Comparison of ENCODE assay signal across 27 cellular contexts in genomic region chr12:113224955-113225354, GRCh38. TPM values are rescaled to one million over a fixed set of nuclear protein-coding genes. Genes with fewer than 3 reads are reported as not detected.
DNase-seq lines count a peak whose midpoint lies in the region; ATAC-seq, FAIRE-seq and TF ChIP-seq lines count a peak whose summit lies in the region.
"Had no signal": no experiment of that assay in that cellular context is flagged by ENCODE, and none has a peak within 500 bp of the region (broad histone marks: within the 10 kb centered on the region; RNA-seq: fewer than 3 reads in every experiment).

No MANE protein-coding gene starts in this region.

- H3K9me3 Mint-ChIP-seq in GM23338: no peaks in the 10 kb centered on the region
- H3K9me3 Mint-ChIP-seq: CD4-positive, CD25-positive, alpha-beta regulatory T cell; HFFc6 had no signal

- H3K4me1 Mint-ChIP-seq in GM23338: peaks cover 19% of the 10 kb centered on the region

- H3K36me3 ChIP-seq in HepG2 (replicated peaks in 1 of 2; ENCODE audit: control insufficient read depth in 1 of 2, insufficient read depth in 2 of 2, low read length in 2 of 2) (no peaks in the 10 kb centered on the region), right lobe of liver (peaks cover 0 to 23% (median 3%) of the 10 kb centered on the region in 4 donors), psoas muscle (ENCODE audit: insufficient read depth in 1 of 2, low read depth in 1 of 2) (peaks cover 0 to 12% of the 10 kb centered on the region in 2 donors), vagina (peaks cover 0 to 16% of the 10 kb centered on the region in 2 donors), GM23338 (ENCODE audit: insufficient read depth) (0 out of 2 replicates have a peak, but pooled peaks cover 2% of the 10 kb centered on the region)

- BruUV-seq in HepG2 (replicated peaks; lab: Mats Ljungman, UMichigan): no TSS peak

- H3K27ac ChIP-seq in HepG2 (ENCODE audit: extremely low read length, insufficient read depth, low read length): no peak overlapping the region
- H3K27ac ChIP-seq in right lobe of liver: no peak overlapping the region
- peak overlapping the region; percentile 94 for H3K27ac ChIP-seq in VCaP
- H3K27ac ChIP-seq in psoas muscle: peak overlapping the region; percentile 95
- H3K27ac ChIP-seq in vagina: peak overlapping the region; percentile 9
- H3K27ac ChIP-seq in GM23338 (ENCODE audit: low read depth): no peak overlapping the region
- H3K27ac ChIP-seq: HL-60, KMS-11 had no signal

- H3K4me3 Mint-ChIP-seq in GM23338: no peak overlapping the region
- H3K4me3 Mint-ChIP-seq: B cell; CD4-positive, CD25-positive, alpha-beta regulatory T cell; HFFc6 had no signal

- no peak for TF ChIP-seq CTCF in HepG2 (CRISPR knock-in tag; IDR thresholded peaks at IDR 0.05)
- TF ChIP-seq CTCF in right lobe of liver (IDR thresholded peaks at IDR 0.05): no peak
- no peak for TF ChIP-seq CTCF in VCaP (conservative IDR thresholded peaks at IDR 0.05)
- no peak for TF ChIP-seq CTCF in psoas muscle (IDR thresholded peaks at IDR 0.05)
- TF ChIP-seq CTCF in vagina (IDR thresholded peaks at IDR 0.05): no peak
- TF ChIP-seq CTCF in GM23338 (conservative IDR thresholded peaks at IDR 0.05; ENCODE audit: low read depth in 2 of 2): no peak

- H3K4me1 ChIP-seq in HepG2 (ENCODE audit: insufficient read depth, low read length) (peaks cover 49% of the 10 kb centered on the region), right lobe of liver (peaks cover 0 to 47% (median 5%) of the 10 kb centered on the region in 4 donors), psoas muscle (peaks cover 69% of the 10 kb centered on the region), vagina (peaks cover 54% of the 10 kb centered on the region), GM23338 (ENCODE audit: insufficient read depth) (peaks cover 18% of the 10 kb centered on the region)

- H3K9me3 ChIP-seq in HepG2 (ENCODE audit: low read length) (no peaks in the 10 kb centered on the region), right lobe of liver (no peaks in the 10 kb centered on the region), psoas muscle (no peaks in the 10 kb centered on the region), vagina (no peaks in the 10 kb centered on the region)

- H3K9ac ChIP-seq in HepG2 (ENCODE audit: insufficient read depth, low read depth, low read length): no peak overlapping the region
- H3K9ac ChIP-seq: KMS-11 had no signal

- TF ChIP-seq EP300 in HepG2 (IDR thresholded peaks at IDR 0.05; ENCODE audit: low read depth in 2 of 2, low read length in 2 of 2) (no peak), HepG2 (CRISPR knock-in tag; IDR thresholded peaks at IDR 0.05; ENCODE audit: borderline replicate concordance) (no peak)

- no peak overlapping the region for H3K27ac Mint-ChIP-seq in GM23338
- H3K27ac Mint-ChIP-seq: B cell; CD4-positive, CD25-positive, alpha-beta regulatory T cell; HFFc6 had no signal

- H3K27me3 Mint-ChIP-seq in GM23338 (ENCODE audit: insufficient read depth, low read depth, poor library complexity): peaks cover 7% of the 10 kb centered on the region
- H3K27me3 Mint-ChIP-seq: B cell had no signal

- POLR2A ChIA-PET in HepG2 (lab: Yijun Ruan, JAX): interaction anchor here (0.6 kb wide), 1 partner anchor 19 kb away, joined by 3 read pairs; no protein-coding TSS in a partner anchor

- H2AFZ ChIP-seq in HepG2 (ENCODE audit: low read length): no peak overlapping the region
- H2AFZ ChIP-seq in GM23338: no peak overlapping the region

- DNase-seq in HepG2 (ENCODE audit: low spot score) (no peak), right lobe of liver (no peak), psoas muscle (no peak), vagina (ENCODE audit: extremely low spot score in 2 of 2) (no peak), GM12892 (ENCODE audit: insufficient read length) (no peak), GM23338 (ENCODE audit: low spot score) (no peak)
- DNase-seq in activated effector memory CD4-positive, alpha-beta T cell treated with Interleukin-2 at 50 U/mL for 16 hours: no peak
- DNase-seq: CD4-positive, CD25-positive, alpha-beta regulatory T cell; COR-L47; DMS79 treated with DMSO at 0.1 percent for 48 hours; H7; HFFc6; NCI-H1105; NCI-H2029 treated with DMSO at 0.1 percent for 48 hours; NCI-H2171; NCI-H345; NCI-H524 treated with DMSO at 0.1 percent for 48 hours; NCI-H82; OCI-M1; Right ventricle myocardium superior had no signal

- WGBS in HepG2 (ENCODE audit: low lambda C conversion rate): 96% methylated on average over 4 of the region's 4 CpGs
- 97% methylated on average over 4 of the region's 4 CpGs for WGBS in right lobe of liver (ENCODE audit: insufficient coverage, low coverage, low lambda C conversion rate, missing lambda C conversion rate)
- WGBS in psoas muscle, 3 donors: 88 to 92% (median 90%) methylated on average over 4 of the region's 4 CpGs

- TF ChIP-seq RAD21 in HepG2 (CRISPR knock-in tag; IDR thresholded peaks at IDR 0.05): no peak

- H3K79me2 ChIP-seq in HepG2 (ENCODE audit: insufficient read depth, low read length) (peaks cover 13% of the 10 kb centered on the region), GM23338 (replicated peaks; ENCODE audit: insufficient read depth) (peaks cover 9% of the 10 kb centered on the region)

- no peak overlapping the region for H3K4me2 ChIP-seq in HepG2 (ENCODE audit: low read depth, low read length)
- no peak overlapping the region for H3K4me2 ChIP-seq in GM23338
- H3K4me2 ChIP-seq: KMS-11 had no signal

- H3K27me3 ChIP-seq in HepG2 (ENCODE audit: control insufficient read depth in 1 of 2, insufficient read depth in 2 of 2, low read length in 2 of 2): no peaks in the 10 kb centered on the region
- H3K27me3 ChIP-seq in right lobe of liver: no peaks in the 10 kb centered on the region
- no peaks in the 10 kb centered on the region for H3K27me3 ChIP-seq in psoas muscle (ENCODE audit: insufficient read depth in 3 of 3, low read length in 2 of 3)
- H3K27me3 ChIP-seq in vagina: no peaks in the 10 kb centered on the region
- no peaks in the 10 kb centered on the region for H3K27me3 ChIP-seq in GM23338 (ENCODE audit: insufficient read depth)

- TF ChIP-seq POLR2A in HepG2 (IDR thresholded peaks at IDR 0.05; ENCODE audit: insufficient read depth in 1 of 2, low read depth in 2 of 2, low read length in 2 of 2) (no peak), right lobe of liver (IDR thresholded peaks at IDR 0.05) (no peak), vagina (IDR thresholded peaks at IDR 0.05) (no peak), GM12892 (IDR thresholded peaks at IDR 0.05; ENCODE audit: low read depth, low read length) (no peak)

- CTCF ChIA-PET in HepG2 (lab: Yijun Ruan, JAX; ENCODE audit: low intra/inter-chr PET ratio, low total read pairs): no interaction called here

- H3K4me3 ChIP-seq in HepG2 (replicated peaks in 1 of 3; ENCODE audit: insufficient read depth in 1 of 3, low read depth in 2 of 3, low read length in 3 of 3): no peak overlapping the region
- no peak overlapping the region for H3K4me3 ChIP-seq in right lobe of liver
- H3K4me3 ChIP-seq in psoas muscle: no peak overlapping the region
- no peak overlapping the region for H3K4me3 ChIP-seq in vagina
- H3K4me3 ChIP-seq in GM23338: no peak overlapping the region
- H3K4me3 ChIP-seq: GM12878 had no signal

- H3K9me2 ChIP-seq in GM23338 (ENCODE audit: insufficient read depth): no peaks in the 10 kb centered on the region

- peaks cover 12% of the 10 kb centered on the region for H3K36me3 Mint-ChIP-seq in GM23338 (ENCODE audit: low read depth)

- intact Hi-C loops in HepG2 (cut with micrococcal nuclease; ENCODE audit: unreplicated experiment): no loop called here
- intact Hi-C loops in right lobe of liver (cut with DNase I): no loop called here
- intact Hi-C loops in psoas muscle (cut with DNase I): loop anchor here (5.0 kb wide), 2 partner anchors 37 to 38 kb away; partner anchors contain the start of genes DDX54 (in 1 of the 2) and RITA1 (in 1 of the 2)
- intact Hi-C loops in vagina (cut with DNase I): no loop called here

- in situ Hi-C loops in HepG2 (cut with HindIII; ENCODE audit: extremely low pct_ligation_motif_present, low pct_unique_long_range_greater_than_20kb): no loop called here

- peaks cover 8% of the 10 kb centered on the region; the same call in 1 of the 2 replicates for H3F3A ChIP-seq in GM23338 (replicated peaks; ENCODE audit: low read depth)

- no peaks in the 10 kb centered on the region for H4K20me1 ChIP-seq in HepG2 (ENCODE audit: insufficient read depth, low read length)
- no peaks in the 10 kb centered on the region for H4K20me1 ChIP-seq in GM23338 (replicated peaks; ENCODE audit: insufficient read depth)

- ATAC-seq in HepG2 (no peak), right lobe of liver (no peak), psoas muscle (no peak), GM23338 (no peak)
- ATAC-seq: GM12878 had no signal

- FAIRE-seq in HepG2 (lab: Jason Lieb, UNC): no peak
- FAIRE-seq in GM12892 (lab: Jason Lieb, UNC): no peak
- FAIRE-seq: A204.1, GM12878, RCC 7860 had no signal

RNA-seq across cellular contexts. Expression of gene TPCN1, which starts 3.7 kb away (rescaled TPM):
- total RNA-seq in HepG2 (2016; rRNA removed; fragmentation: Illumina TruSeq; extraction: Trizol) (3.8 and 8.0 TPM in 2 replicates), right lobe of liver (10 to 100 TPM; 18.0 to 34.6 (median 28.3) TPM), psoas muscle (10 to 100 TPM; 24.9 to 36.2 (median 27.0) TPM), vagina (39.5 TPM)
- 4.4 and 4.6 TPM in 2 replicates for total RNA-seq in HepG2 (2016; cell fraction: cytosol; rRNA removed; fragmentation: Illumina TruSeq; extraction: Trizol; ENCODE audit: low read depth)
- total RNA-seq in HepG2 (2016; cell fraction: insoluble cytoplasmic fraction; rRNA removed; fragmentation: Illumina TruSeq; extraction: Trizol): 3.0 and 10.0 TPM in 2 replicates
- total RNA-seq in HepG2 (2016; cell fraction: membrane; rRNA removed; fragmentation: Illumina TruSeq; extraction: Trizol): 4.2 and 4.5 TPM in 2 replicates
- total RNA-seq in HepG2 (2016; cell fraction: nucleus; rRNA removed; fragmentation: Illumina TruSeq; extraction: Trizol): 12.3 and 15.7 TPM in 2 replicates
- polyA plus RNA-seq in HepG2 (2011; rRNA removed) (26.8 and 33.5 TPM in 2 replicates), psoas muscle (10 to 100 TPM in 2 of 3 donors, 1 to 10 TPM in 1; 7.6 to 33.7 (median 18.2) TPM), GM23338 (2016; fragmentation: Nextera tagmentation; extraction: Ambion mirVana) (11.2 and 16.2 TPM in 2 replicates)
- 10.3 and 10.4 TPM in 2 replicates for polyA plus RNA-seq in HepG2 (2011; cell fraction: cytosol; rRNA removed)
- polyA plus RNA-seq in HepG2 (2011; cell fraction: nucleus; rRNA removed): 183 and 201 TPM in 2 replicates
- polyA plus RNA-seq in HepG2 (2012): 18.0 and 21.8 TPM in 2 replicates
- polyA plus RNA-seq in HepG2 (2016; cell fraction: cytosol; fragmentation: Illumina TruSeq; extraction: Trizol; ENCODE audit: low read depth): 0.84 and 1.4 TPM in 2 replicates
- 3.5 and 4.1 TPM in 2 replicates for polyA plus RNA-seq in HepG2 (2016; cell fraction: insoluble cytoplasmic fraction; fragmentation: Illumina TruSeq; extraction: Trizol; ENCODE audit: low read depth)
- polyA plus RNA-seq in HepG2 (2016; cell fraction: membrane; fragmentation: Illumina TruSeq; extraction: Trizol; ENCODE audit: low read depth): 2.5 and 2.8 TPM in 2 replicates
- 42.1 and 42.8 TPM in 2 replicates for polyA plus RNA-seq in HepG2 (2016; cell fraction: nucleus; fragmentation: Illumina TruSeq; extraction: Trizol; ENCODE audit: insufficient read depth, low read depth)
- polyA minus RNA-seq in HepG2 (2011; rRNA and poly(A)+ RNA removed; ENCODE audit: low replicate concordance): 40.0 and 48.9 TPM in 2 replicates
- 7.3 and 9.8 TPM in 2 replicates for polyA minus RNA-seq in HepG2 (2011; cell fraction: cytosol; rRNA and poly(A)+ RNA removed)
- 45.8 and 47.1 TPM in 2 replicates for polyA minus RNA-seq in HepG2 (2011; cell fraction: nucleus; rRNA and poly(A)+ RNA removed)
- 23.5 TPM for polyA plus RNA-seq in GM12892 (2012; ENCODE audit: missing spikeins)
- total RNA-seq in GM23338 (2014; rRNA removed; shearing (Covaris generic)): 12.2 and 14.4 TPM in 2 replicates

RNA-seq across cellular contexts. Expression of gene RITA1, which starts 39.4 kb away (rescaled TPM):
- total RNA-seq in HepG2 (2016; rRNA removed; fragmentation: Illumina TruSeq; extraction: Trizol) (28.1 and 28.9 TPM in 2 replicates), right lobe of liver (10 to 100 TPM; 11.1 to 33.0 (median 22.3) TPM), psoas muscle (10 to 100 TPM; 13.0 to 19.4 (median 14.7) TPM), vagina (14.5 TPM)
- total RNA-seq in HepG2 (2016; cell fraction: cytosol; rRNA removed; fragmentation: Illumina TruSeq; extraction: Trizol; ENCODE audit: low read depth): 34.7 and 44.4 TPM in 2 replicates
- 25.7 and 31.1 TPM in 2 replicates for total RNA-seq in HepG2 (2016; cell fraction: insoluble cytoplasmic fraction; rRNA removed; fragmentation: Illumina TruSeq; extraction: Trizol)
- 58.4 and 67.9 TPM in 2 replicates for total RNA-seq in HepG2 (2016; cell fraction: membrane; rRNA removed; fragmentation: Illumina TruSeq; extraction: Trizol)
- 16.2 and 17.8 TPM in 2 replicates for total RNA-seq in HepG2 (2016; cell fraction: nucleus; rRNA removed; fragmentation: Illumina TruSeq; extraction: Trizol)
- polyA plus RNA-seq in HepG2 (2011; rRNA removed) (12.4 and 14.3 TPM in 2 replicates), psoas muscle (10 to 100 TPM; 13.7 to 28.5 (median 15.5) TPM), GM23338 (2016; fragmentation: Nextera tagmentation; extraction: Ambion mirVana) (20.0 and 21.4 TPM in 2 replicates)
- 13.8 and 16.3 TPM in 2 replicates for polyA plus RNA-seq in HepG2 (2011; cell fraction: cytosol; rRNA removed)
- polyA plus RNA-seq in HepG2 (2011; cell fraction: nucleus; rRNA removed): 8.9 and 10.1 TPM in 2 replicates
- 8.6 and 10.6 TPM in 2 replicates for polyA plus RNA-seq in HepG2 (2012)
- polyA plus RNA-seq in HepG2 (2016; cell fraction: cytosol; fragmentation: Illumina TruSeq; extraction: Trizol; ENCODE audit: low read depth): 48.9 and 64.2 TPM in 2 replicates
- 35.7 and 37.7 TPM in 2 replicates for polyA plus RNA-seq in HepG2 (2016; cell fraction: insoluble cytoplasmic fraction; fragmentation: Illumina TruSeq; extraction: Trizol; ENCODE audit: low read depth)
- 64.3 and 73.8 TPM in 2 replicates for polyA plus RNA-seq in HepG2 (2016; cell fraction: membrane; fragmentation: Illumina TruSeq; extraction: Trizol; ENCODE audit: low read depth)
- 21.0 and 24.3 TPM in 2 replicates for polyA plus RNA-seq in HepG2 (2016; cell fraction: nucleus; fragmentation: Illumina TruSeq; extraction: Trizol; ENCODE audit: insufficient read depth, low read depth)
- polyA minus RNA-seq in HepG2 (2011; rRNA and poly(A)+ RNA removed; ENCODE audit: low replicate concordance): 12.2 and 25.5 TPM in 2 replicates
- 6.2 and 7.6 TPM in 2 replicates for polyA minus RNA-seq in HepG2 (2011; cell fraction: cytosol; rRNA and poly(A)+ RNA removed)
- 11.1 and 14.5 TPM in 2 replicates for polyA minus RNA-seq in HepG2 (2011; cell fraction: nucleus; rRNA and poly(A)+ RNA removed)
- polyA plus RNA-seq in GM12892 (2012; ENCODE audit: missing spikeins): 10.5 TPM
- 33.0 and 40.4 TPM in 2 replicates for total RNA-seq in GM23338 (2014; rRNA removed; shearing (Covaris generic))

RNA-seq across cellular contexts. Expression of gene DDX54, which starts 39.7 kb away (rescaled TPM):
- 45.1 and 59.7 TPM in 2 replicates for total RNA-seq in HepG2 (2016; rRNA removed; fragmentation: Illumina TruSeq; extraction: Trizol)
- 5.0 and 6.8 TPM in 2 replicates for total RNA-seq in HepG2 (2016; cell fraction: cytosol; rRNA removed; fragmentation: Illumina TruSeq; extraction: Trizol; ENCODE audit: low read depth)
- total RNA-seq in HepG2 (2016; cell fraction: insoluble cytoplasmic fraction; rRNA removed; fragmentation: Illumina TruSeq; extraction: Trizol): 44.2 and 60.5 TPM in 2 replicates
- total RNA-seq in HepG2 (2016; cell fraction: membrane; rRNA removed; fragmentation: Illumina TruSeq; extraction: Trizol): 15.7 and 17.4 TPM in 2 replicates
- total RNA-seq in HepG2 (2016; cell fraction: nucleus; rRNA removed; fragmentation: Illumina TruSeq; extraction: Trizol): 30.5 and 38.6 TPM in 2 replicates
- 51.3 and 61.1 TPM in 2 replicates for polyA plus RNA-seq in HepG2 (2011; rRNA removed)
- 33.9 and 54.0 TPM in 2 replicates for polyA plus RNA-seq in HepG2 (2011; cell fraction: cytosol; rRNA removed)
- polyA plus RNA-seq in HepG2 (2011; cell fraction: nucleus; rRNA removed): 56.0 and 66.1 TPM in 2 replicates
- polyA plus RNA-seq in HepG2 (2012): 29.2 and 33.1 TPM in 2 replicates
- 4.2 and 4.5 TPM in 2 replicates for polyA plus RNA-seq in HepG2 (2016; cell fraction: cytosol; fragmentation: Illumina TruSeq; extraction: Trizol; ENCODE audit: low read depth)
- 61.6 and 69.4 TPM in 2 replicates for polyA plus RNA-seq in HepG2 (2016; cell fraction: insoluble cytoplasmic fraction; fragmentation: Illumina TruSeq; extraction: Trizol; ENCODE audit: low read depth)
- polyA plus RNA-seq in HepG2 (2016; cell fraction: membrane; fragmentation: Illumina TruSeq; extraction: Trizol; ENCODE audit: low read depth): 8.9 and 13.8 TPM in 2 replicates
- 93.7 and 96.2 TPM in 2 replicates for polyA plus RNA-seq in HepG2 (2016; cell fraction: nucleus; fragmentation: Illumina TruSeq; extraction: Trizol; ENCODE audit: insufficient read depth, low read depth)
- 67.7 and 93.0 TPM in 2 replicates for polyA minus RNA-seq in HepG2 (2011; rRNA and poly(A)+ RNA removed; ENCODE audit: low replicate concordance)
- 23.5 and 27.4 TPM in 2 replicates for polyA minus RNA-seq in HepG2 (2011; cell fraction: cytosol; rRNA and poly(A)+ RNA removed)
- 26.4 and 35.3 TPM in 2 replicates for polyA minus RNA-seq in HepG2 (2011; cell fraction: nucleus; rRNA and poly(A)+ RNA removed)
- 10 to 100 TPM; 22.8 to 43.8 (median 31.1) TPM for total RNA-seq in right lobe of liver
- 10 to 100 TPM; 61.9 to 93.5 (median 81.5) TPM for total RNA-seq in psoas muscle
- polyA plus RNA-seq in psoas muscle: 10 to 100 TPM; 53.6 to 88.7 (median 53.7) TPM
- total RNA-seq in vagina: 52.5 TPM
- 27.4 TPM for polyA plus RNA-seq in GM12892 (2012; ENCODE audit: missing spikeins)
- 79.6 and 84.1 TPM in 2 replicates for total RNA-seq in GM23338 (2014; rRNA removed; shearing (Covaris generic))
- polyA plus RNA-seq in GM23338 (2016; fragmentation: Nextera tagmentation; extraction: Ambion mirVana): 89.4 and 89.5 TPM in 2 replicates

Comparison
In these comparisons a context has a peak if more than half of its experiments do, and no peak if none do; other contexts are left out.
1. H3K27ac ChIP-seq: peak in VCaP (single experiment), psoas muscle (single experiment) and vagina (single experiment); none in HepG2 (single experiment), right lobe of liver (0 of 3) and GM23338 (single experiment).
2. intact Hi-C loops: an anchor here in psoas muscle (5.0 kb wide); none called in HepG2, right lobe of liver and vagina.